9 cellular contexts compared by ENCODE assay signal in genomic region chr1:206503591-206504362, GRCh38. TPM values are rescaled to one million over a fixed set of nuclear protein-coding genes. Genes with fewer than 3 reads are reported as not detected.
DNase-seq lines count a peak whose midpoint lies in the region; ATAC-seq and TF ChIP-seq lines count a peak whose summit lies in the region.
"Had no signal": no experiment of that assay in that cellular context is flagged by ENCODE, and none has a peak within 500 bp of the region (broad histone marks: within the 10 kb centered on the region; RNA-seq: fewer than 3 reads in every experiment).

No MANE protein-coding gene starts in this region.

- peaks cover 69% of the 10 kb centered on the region for H3K4me1 ChIP-seq in left ventricle myocardium inferior
- H3K4me1 ChIP-seq in Caco-2: peaks cover 29% of the 10 kb centered on the region

- peaks cover 10 to 19% of the 10 kb centered on the region in 2 donors for H3K36me3 Mint-ChIP-seq in stimulated activated naive B cell treated with anti-CD40 and anti-IgM and Interleukin-4, amounts not matched to agents 10 μg/mL and 1 μg/mL and 100 μg/mL, for 72 hours
- no peaks in the 10 kb centered on the region for H3K36me3 Mint-ChIP-seq in Caco-2 (ENCODE audit: insufficient read depth, unreplicated experiment)

- H3K4me3 ChIP-seq in left ventricle myocardium inferior: no peak overlapping the region
- no peak overlapping the region for H3K4me3 ChIP-seq in Caco-2 (ENCODE audit: low read depth, low read length)

- intact Hi-C loops in left ventricle myocardium inferior (cut with micrococcal nuclease): no loop called here
- intact Hi-C loops in Caco-2 (cut with micrococcal nuclease; ENCODE audit: unreplicated experiment): loop anchor here (10.0 kb wide), 1 partner anchor 161 kb away; no protein-coding TSS in a partner anchor

- DNase-seq in COLO829 (ENCODE audit: low spot score): peak; percentile 91
- DNase-seq in HT1080 (ENCODE audit: low read depth): peak; percentile 100
- peak in 2 of 3 experiments; percentile 27 to 41 for DNase-seq in activated CD8-positive, alpha-beta memory T cell treated with anti-CD3 and anti-CD28 coated beads for 48 hours (ENCODE audit: low read depth in 2 of 3, low spot score in 2 of 3)
- no peak for DNase-seq in left ventricle myocardium inferior
- DNase-seq in stimulated activated naive B cell treated with anti-CD40 and anti-IgM and Interleukin-4, amounts not matched to agents 10 μg/mL and 1 μg/mL and 100 μg/mL, for 72 hours: peak; percentile 48
- no peak for DNase-seq in Caco-2
- no peak for DNase-seq in cerebellum (ENCODE audit: low spot score)

- H3K9me3 ChIP-seq in left ventricle myocardium inferior (replicated peaks) (no peaks in the 10 kb centered on the region), Caco-2 (no peaks in the 10 kb centered on the region)
- H3K9me3 ChIP-seq: neutrophil had no signal

- peak overlapping the region; percentile 58 for H3K27ac ChIP-seq in left ventricle myocardium inferior (replicated peaks)
- H3K27ac ChIP-seq: neutrophil had no signal

- peak; percentile 59 for ATAC-seq in GM21381 (IDR thresholded peaks at IDR 0.05; ENCODE audit: unreplicated experiment)
- peak; percentile 41 to 69 for ATAC-seq in stimulated activated naive B cell treated with anti-CD40 and anti-IgM and Interleukin-4, amounts not matched to agents 10 μg/mL and 1 μg/mL and 100 μg/mL, for 72 hours (replicated peaks)

- no peak for TF ChIP-seq CTCF in left ventricle myocardium inferior (IDR thresholded peaks at IDR 0.05; ENCODE audit: borderline replicate concordance)
- TF ChIP-seq CTCF in Caco-2 (IDR thresholded peaks at IDR 0.05; ENCODE audit: insufficient read depth in 1 of 2, low read depth in 1 of 2, low read length in 1 of 2, severe bottlenecking in 1 of 2, unreplicated experiment in 1 of 2): no peak

- peaks cover 40 to 55% of the 10 kb centered on the region in 2 donors for H3K4me1 Mint-ChIP-seq in stimulated activated naive B cell treated with anti-CD40 and anti-IgM and Interleukin-4, amounts not matched to agents 10 μg/mL and 1 μg/mL and 100 μg/mL, for 72 hours
- peaks cover 11% of the 10 kb centered on the region for H3K4me1 Mint-ChIP-seq in Caco-2 (ENCODE audit: low read depth, unreplicated experiment)

- H3K36me3 ChIP-seq in left ventricle myocardium inferior (no peaks in the 10 kb centered on the region), Caco-2 (ENCODE audit: control insufficient read depth, insufficient read depth, low read length) (no peaks in the 10 kb centered on the region)
- H3K36me3 ChIP-seq: neutrophil had no signal

- CTCF ChIA-PET in Caco-2 (lab: Charles Lee): interaction anchor here (0.6 to 0.9 kb wide), 4 partner anchors 9 to 160 kb away, joined by 3 to 5 read pairs (median 4); no protein-coding TSS in a partner anchor

- H3K27me3 ChIP-seq in left ventricle myocardium inferior (ENCODE audit: low read depth) (peaks cover 13% of the 10 kb centered on the region), Caco-2 (replicated peaks; ENCODE audit: control insufficient read depth, insufficient read depth, low read length) (no peaks in the 10 kb centered on the region)

- H3K9me3 Mint-ChIP-seq in stimulated activated naive B cell treated with anti-CD40 and anti-IgM and Interleukin-4, amounts not matched to agents 10 μg/mL and 1 μg/mL and 100 μg/mL, for 72 hours: no peaks in the 10 kb centered on the region
- no peaks in the 10 kb centered on the region for H3K9me3 Mint-ChIP-seq in Caco-2 (ENCODE audit: unreplicated experiment)

- POLR2A ChIA-PET in Caco-2 (lab: Charles Lee): no interaction called here

- BruUV-seq in Caco-2 (replicated peaks; lab: Mats Ljungman, UMichigan): no TSS peak

- H3K27ac Mint-ChIP-seq in stimulated activated naive B cell treated with anti-CD40 and anti-IgM and Interleukin-4, amounts not matched to agents 10 μg/mL and 1 μg/mL and 100 μg/mL, for 72 hours: peak overlapping the region; percentile 3
- no peak overlapping the region for H3K27ac Mint-ChIP-seq in Caco-2 (ENCODE audit: unreplicated experiment)

- H3K27me3 Mint-ChIP-seq in stimulated activated naive B cell treated with anti-CD40 and anti-IgM and Interleukin-4, amounts not matched to agents 10 μg/mL and 1 μg/mL and 100 μg/mL, for 72 hours: peaks cover 6 to 20% of the 10 kb centered on the region in 2 donors
- peaks cover 13% of the 10 kb centered on the region for H3K27me3 Mint-ChIP-seq in Caco-2 (ENCODE audit: insufficient read depth, unreplicated experiment)

- no peak overlapping the region for H3K4me3 Mint-ChIP-seq in stimulated activated naive B cell treated with anti-CD40 and anti-IgM and Interleukin-4, amounts not matched to agents 10 μg/mL and 1 μg/mL and 100 μg/mL, for 72 hours
- H3K4me3 Mint-ChIP-seq in Caco-2 (ENCODE audit: unreplicated experiment): no peak overlapping the region

RNA-seq across cellular contexts. Expression of gene RASSF5, which starts 3.6 kb away (rescaled TPM):
- total RNA-seq in HT1080 (2014; rRNA removed; shearing (Covaris generic)): 8.5 and 9.0 TPM in 2 replicates
- polyA plus RNA-seq in HT1080 (2015; cell fraction: cytosol; rRNA removed): 4.8 and 5.2 TPM in 2 replicates
- polyA plus RNA-seq in HT1080 (2015; cell fraction: nucleus; rRNA removed): 2.9 and 4.3 TPM in 2 replicates
- 7.8 TPM for total RNA-seq in left ventricle myocardium inferior
- 0.86 and 1.3 TPM in 2 replicates for total RNA-seq in Caco-2 (2022)
- total RNA-seq in cerebellum: 2.7 TPM

RNA-seq across cellular contexts. Expression of gene IKBKE, which starts 33.5 kb away (rescaled TPM):
- 13.8 and 14.3 TPM in 2 replicates for total RNA-seq in HT1080 (2014; rRNA removed; shearing (Covaris generic))
- polyA plus RNA-seq in HT1080 (2015; cell fraction: cytosol; rRNA removed): 8.4 and 8.7 TPM in 2 replicates
- 16.1 and 18.6 TPM in 2 replicates for polyA plus RNA-seq in HT1080 (2015; cell fraction: nucleus; rRNA removed)
- total RNA-seq in left ventricle myocardium inferior (0.80 TPM), Caco-2 (2022) (9.0 and 12.7 TPM in 2 replicates), cerebellum (2.5 TPM)

Comparison
In these comparisons a context has a peak if more than half of its experiments do, and no peak if none do; other contexts are left out.
1. DNase-seq: peak in COLO829 (single experiment), HT1080 (single experiment), activated CD8-positive, alpha-beta memory T cell treated with anti-CD3 and anti-CD28 coated beads for 48 hours (2 of 3) and stimulated activated naive B cell treated with anti-CD40 and anti-IgM and Interleukin-4, amounts not matched to agents 10 μg/mL and 1 μg/mL and 100 μg/mL, for 72 hours (single experiment); none in left ventricle myocardium inferior (single experiment), Caco-2 (0 of 2) and cerebellum (single experiment).